Comparison of ENCODE assay signal across 19 cellular contexts in the genomic region with DNA sequence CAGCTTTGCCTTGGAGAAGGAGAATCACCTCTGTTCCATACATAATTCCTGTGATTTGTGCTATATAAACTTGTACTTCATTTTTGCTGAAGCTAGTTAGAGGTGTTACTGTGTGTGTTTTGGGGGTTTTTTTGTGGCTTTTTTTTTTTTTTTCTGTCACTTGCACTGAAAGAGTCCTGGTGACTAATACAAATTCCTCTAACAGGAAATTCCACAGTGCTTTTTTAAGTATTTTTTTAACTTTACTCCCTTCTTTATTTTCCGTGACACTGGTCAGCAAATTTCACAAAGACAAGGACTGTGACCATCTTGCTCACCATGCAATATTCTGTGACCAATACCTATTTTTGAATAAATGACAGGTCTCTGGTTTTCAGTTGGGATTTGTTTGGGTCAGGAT.
DNase-seq lines count a peak whose midpoint lies in the region; ATAC-seq, FAIRE-seq and TF ChIP-seq lines count a peak whose summit lies in the region.
"Had no signal": no experiment of that assay in that cellular context is flagged by ENCODE, and none has a peak within 500 bp of the region (broad histone marks: within the 10 kb centered on the region; RNA-seq: fewer than 3 reads in every experiment).

No MANE protein-coding gene starts in this region.

- no peak overlapping the region for H4K91ac ChIP-seq in trophoblast cell (ENCODE audit: low read depth, low read length)

- H3K79me2 ChIP-seq in GM12878 (ENCODE audit: control insufficient read depth, insufficient read depth, low read length) (no peaks in the 10 kb centered on the region), trophoblast cell (ENCODE audit: control insufficient read depth, insufficient read depth, low read length, poor library complexity) (no peaks in the 10 kb centered on the region)

- no peaks in the 10 kb centered on the region for H3K36me3 ChIP-seq in Caco-2 (ENCODE audit: control insufficient read depth, insufficient read depth, low read length)
- no peaks in the 10 kb centered on the region for H3K36me3 ChIP-seq in GM12878 (ENCODE audit: control insufficient read depth in 2 of 2, insufficient read depth in 2 of 2, low read length in 1 of 2)
- H3K36me3 ChIP-seq in body of pancreas (replicated peaks in 1 of 2; ENCODE audit: insufficient read depth in 1 of 2, low read depth in 2 of 2) = no peaks in the 10 kb centered on the region
- no peaks in the 10 kb centered on the region for H3K36me3 ChIP-seq in trophoblast cell (ENCODE audit: control insufficient read depth in 1 of 2, insufficient read depth in 2 of 2, low read length in 2 of 2)
- H3K36me3 ChIP-seq: BLaER1, prostate gland had no signal

- no peak overlapping the region for H3K4me3 Mint-ChIP-seq in Caco-2 (ENCODE audit: unreplicated experiment)
- H3K4me3 Mint-ChIP-seq: activated B cell treated with CpG ODN at 0.5 μM for 24 hours; natural killer cell treated with Interleukin-12 subunit alpha and Interleukin-12 subunit beta and Interleukin-15 and Interleukin-18, amount 100 ng/mL, for 72 hours; T-helper 17 cell had no signal

- peaks cover 28% of the 10 kb centered on the region for H3K9me3 Mint-ChIP-seq in Caco-2 (ENCODE audit: unreplicated experiment)
- H3K9me3 Mint-ChIP-seq: activated B cell treated with CpG ODN at 0.5 μM for 24 hours had no signal

- no peak for FAIRE-seq in GM12878 (lab: Jason Lieb, UNC)

- no peak overlapping the region for H3K18ac ChIP-seq in trophoblast cell (ENCODE audit: low read length)

- H3K23ac ChIP-seq in trophoblast cell (ENCODE audit: low read length) = no peak overlapping the region

- TF ChIP-seq EP300 in GM12878 (IDR thresholded peaks at IDR 0.05; ENCODE audit: borderline replicate concordance in 1 of 2, control insufficient read depth in 1 of 2, low read depth in 2 of 2, low read length in 2 of 2) = no peak

- TF ChIP-seq CTCF in Caco-2 (IDR thresholded peaks at IDR 0.05; ENCODE audit: insufficient read depth in 1 of 2, low read depth in 1 of 2, low read length in 1 of 2, severe bottlenecking in 1 of 2, unreplicated experiment in 1 of 2) = no peak
- TF ChIP-seq CTCF in GM12878 (IDR thresholded peaks at IDR 0.05 in 2 of 3, conservative IDR thresholded peaks at IDR 0.05 in 1 of 3; ENCODE audit: control insufficient read depth in 2 of 3, extremely low read depth in 1 of 3, insufficient read depth in 1 of 3, low read depth in 3 of 3, low read length in 3 of 3) = no peak
- no peak for TF ChIP-seq CTCF in body of pancreas (IDR thresholded peaks at IDR 0.05)

- CTCF ChIA-PET in Caco-2 (lab: Charles Lee) = no interaction called here
- CTCF ChIA-PET in GM12878 (lab: Yijun Ruan, JAX) = interaction anchor here (0.5 to 2.8 kb wide), 3 partner anchors 8 to 98 kb away, joined by 4 to 11 read pairs (median 8); no protein-coding TSS in a partner anchor

- peaks cover 47% of the 10 kb centered on the region for H3K4me1 Mint-ChIP-seq in Caco-2 (ENCODE audit: low read depth, unreplicated experiment)
- H3K4me1 Mint-ChIP-seq: activated B cell treated with CpG ODN at 0.5 μM for 24 hours, T-helper 17 cell had no signal

- 0% methylated on average over 1 of the region's 1 CpG for WGBS in GM12878 (ENCODE audit: insufficient coverage, insufficient replicate concordance, low lambda C conversion rate, missing lambda C conversion rate)
- WGBS in body of pancreas, 2 donors = 80 to 86% methylated on average over 1 of the region's 1 CpG
- no CpG with 5 or more reads among the region's 1 CpG for WGBS in trophoblast cell (ENCODE audit: extremely low coverage, insufficient coverage, insufficient read length)

- H2BK12ac ChIP-seq in trophoblast cell (ENCODE audit: low read length) = no peak overlapping the region

- no peak overlapping the region for H3K4ac ChIP-seq in trophoblast cell (ENCODE audit: low read depth, low read length)

- no peak overlapping the region for H3K4me3 ChIP-seq in Caco-2 (ENCODE audit: low read depth, low read length)
- H3K4me3 ChIP-seq in GM12878 = no peak overlapping the region
- H3K4me3 ChIP-seq in body of pancreas = no peak overlapping the region
- no peak overlapping the region for H3K4me3 ChIP-seq in trophoblast cell (ENCODE audit: low read depth, low read length)
- H3K4me3 ChIP-seq: BLaER1, coronary artery, prostate gland had no signal

- H3K27me3 ChIP-seq in Caco-2 (replicated peaks; ENCODE audit: control insufficient read depth, insufficient read depth, low read length) (no peaks in the 10 kb centered on the region), GM12878 (replicated peaks in 1 of 2; ENCODE audit: control insufficient read depth in 2 of 2, insufficient read depth in 2 of 2, low read length in 1 of 2) (no peaks in the 10 kb centered on the region), body of pancreas (no peaks in the 10 kb centered on the region), trophoblast cell (ENCODE audit: insufficient read depth, low read length) (no peaks in the 10 kb centered on the region)
- H3K27me3 ChIP-seq: BLaER1 had no signal

- no peak overlapping the region for H3K27ac ChIP-seq in GM12878 (ENCODE audit: control insufficient read depth, insufficient read depth)
- H3K27ac ChIP-seq in body of pancreas = no peak overlapping the region
- no peak overlapping the region for H3K27ac ChIP-seq in trophoblast cell (ENCODE audit: low read depth, low read length)
- H3K27ac ChIP-seq: BLaER1, coronary artery, prostate gland had no signal

- BruUV-seq in Caco-2 (replicated peaks; lab: Mats Ljungman, UMichigan) (no TSS peak), GM12878 (replicated peaks; lab: Mats Ljungman, UMichigan) (no TSS peak)

- H2BK120ac ChIP-seq in trophoblast cell (ENCODE audit: insufficient read depth, low read length, poor library complexity) = no peak overlapping the region

- peak; percentile 51 for ATAC-seq in GM12878
- no peak for ATAC-seq in body of pancreas
- ATAC-seq in HG03196 (IDR thresholded peaks at IDR 0.05; ENCODE audit: unreplicated experiment) = no peak
- ATAC-seq: natural killer cell treated with Interleukin-12 subunit alpha and Interleukin-12 subunit beta and Interleukin-15 and Interleukin-18, amount 100 ng/mL, for 72 hours; Right ventricle myocardium inferior; T-helper 17 cell had no signal

- no peak overlapping the region for H4K12ac ChIP-seq in trophoblast cell (ENCODE audit: low read depth, low read length)

- in situ Hi-C loops in GM12878 (cut with MboI) = no loop called here

- H2AK5ac ChIP-seq in trophoblast cell (ENCODE audit: low read length) = no peak overlapping the region

- no peaks in the 10 kb centered on the region for H3K79me1 ChIP-seq in trophoblast cell (ENCODE audit: low read length)

- no peaks in the 10 kb centered on the region for H4K20me1 ChIP-seq in GM12878 (ENCODE audit: control insufficient read depth, insufficient read depth)
- H4K20me1 ChIP-seq: BLaER1 had no signal

- TF ChIP-seq POLR2A in GM12878 (IDR thresholded peaks at IDR 0.05; ENCODE audit: low read depth, low read length) (no peak), body of pancreas (IDR thresholded peaks at IDR 0.05) (no peak)

- no peak for TF ChIP-seq RAD21 in GM12878 (IDR thresholded peaks at IDR 0.05; ENCODE audit: insufficient read depth, low read depth, low read length)

- H2BK5ac ChIP-seq in trophoblast cell (ENCODE audit: low read depth, low read length, poor library complexity) = no peak overlapping the region

- POLR2A ChIA-PET in Caco-2 (lab: Charles Lee) = interaction anchor here (0.7 kb wide), 1 partner anchor 311 kb away, joined by 5 read pairs; no protein-coding TSS in a partner anchor
- POLR2A ChIA-PET in GM12878 (lab: Charles Lee) = interaction anchor here (0.7 to 2.1 kb wide), 2 partner anchors 10 to 88 kb away, joined by 3 to 6 read pairs; no protein-coding TSS in a partner anchor

- H3K4me1 ChIP-seq in Caco-2 = peaks cover 68% of the 10 kb centered on the region
- no peaks in the 10 kb centered on the region for H3K4me1 ChIP-seq in GM12878 (ENCODE audit: control insufficient read depth, insufficient read depth, low read length)
- peaks cover 4% of the 10 kb centered on the region for H3K4me1 ChIP-seq in body of pancreas
- H3K4me1 ChIP-seq in trophoblast cell (ENCODE audit: control insufficient read depth in 1 of 2, insufficient read depth in 2 of 2, low read length in 2 of 2) = no peaks in the 10 kb centered on the region
- H3K4me1 ChIP-seq: BLaER1, prostate gland had no signal

- intact Hi-C loops in Caco-2 (cut with micrococcal nuclease; ENCODE audit: unreplicated experiment) (loop anchor here (10.0 kb wide), 1 partner anchor 453 kb away; a partner anchor contains a TSS), GM12878 (cut with micrococcal nuclease; ENCODE audit: unreplicated experiment) (no loop called here), body of pancreas (cut with DNase I) (no loop called here)

- H3K27me3 Mint-ChIP-seq in Caco-2 (ENCODE audit: insufficient read depth, unreplicated experiment) = no peaks in the 10 kb centered on the region
- H3K27me3 Mint-ChIP-seq: activated B cell treated with CpG ODN at 0.5 μM for 24 hours had no signal

- no peak overlapping the region for H4K8ac ChIP-seq in trophoblast cell (ENCODE audit: low read depth, low read length)

- H2AFZ ChIP-seq in GM12878 (ENCODE audit: control insufficient read depth, low read depth, low read length) (no peak overlapping the region), trophoblast cell (ENCODE audit: insufficient read depth, low read length, poor library complexity) (no peak overlapping the region)

- no peak overlapping the region for H3K14ac ChIP-seq in trophoblast cell (ENCODE audit: low read length)

- H3K9ac ChIP-seq in GM12878 (ENCODE audit: control insufficient read depth, insufficient read depth, low read length) = no peak overlapping the region
- H3K9ac ChIP-seq in trophoblast cell (ENCODE audit: low read length) = no peak overlapping the region
- H3K9ac ChIP-seq: BLaER1 had no signal

- SMC1A ChIA-PET in GM12878 (lab: Charles Lee; ENCODE audit: uncharacterized antibody, unreplicated experiment) = interaction anchor here (1.0 to 14.3 kb wide), 7 partner anchors 10 to 215 kb away, joined by 3 to 165 read pairs (median 5); no protein-coding TSS in a partner anchor

- H3K27ac Mint-ChIP-seq in Caco-2 (ENCODE audit: unreplicated experiment) = peak overlapping the region; percentile 5
- H3K27ac Mint-ChIP-seq: activated B cell treated with CpG ODN at 0.5 μM for 24 hours; natural killer cell treated with Interleukin-12 subunit alpha and Interleukin-12 subunit beta and Interleukin-15 and Interleukin-18, amount 100 ng/mL, for 72 hours; T-helper 17 cell had no signal

- RAD21 ChIA-PET in GM12878 (lab: Charles Lee; ENCODE audit: unreplicated experiment) = interaction anchor here (0.6 to 2.9 kb wide), 5 partner anchors 9 to 215 kb away, joined by 3 to 16 read pairs (median 11); no protein-coding TSS in a partner anchor

- no peaks in the 10 kb centered on the region for H3K9me3 ChIP-seq in Caco-2
- H3K9me3 ChIP-seq in GM12878 (replicated peaks; ENCODE audit: control insufficient read depth, insufficient read depth, low read length) = no peaks in the 10 kb centered on the region
- H3K9me3 ChIP-seq in body of pancreas = peaks cover 0 to 6% (median 0%) of the 10 kb centered on the region in 3 donors
- H3K9me3 ChIP-seq in trophoblast cell (ENCODE audit: insufficient read depth, low read depth, low read length) = no peaks in the 10 kb centered on the region
- H3K9me3 ChIP-seq: BLaER1, prostate gland had no signal

- no peaks in the 10 kb centered on the region for H3K36me3 Mint-ChIP-seq in Caco-2 (ENCODE audit: insufficient read depth, unreplicated experiment)
- H3K36me3 Mint-ChIP-seq: natural killer cell treated with Interleukin-12 subunit alpha and Interleukin-12 subunit beta and Interleukin-15 and Interleukin-18, amount 100 ng/mL, for 72 hours had no signal

- DNase-seq in Caco-2 = no peak
- peak; percentile 42 for DNase-seq in HS-27A (ENCODE audit: low read depth)
- DNase-seq in GM12878 (ENCODE audit: low read depth, low spot score) = no peak
- peak; percentile 85 for DNase-seq in kidney tubule cell (ENCODE audit: low spot score)
- DNase-seq in body of pancreas = no peak
- DNase-seq in NCI-H226 = no peak
- no peak for DNase-seq in trophoblast cell
- DNase-seq: activated B cell treated with CpG ODN at 0.5 μM for 24 hours; activated effector memory CD4-positive, alpha-beta T cell treated with Interleukin-2 at 50 U/mL for 16 hours; amygdala; erythroblast; NCI-H345; T-helper 17 cell had no signal

- H3K4me2 ChIP-seq in GM12878 (ENCODE audit: control insufficient read depth, insufficient read depth) = no peak overlapping the region
- H3K4me2 ChIP-seq in trophoblast cell (ENCODE audit: low read length) = no peak overlapping the region
- H3K4me2 ChIP-seq: BLaER1 had no signal

Comparison
In these comparisons a context has a peak if more than half of its experiments do, and no peak if none do; other contexts are left out.
1. DNase-seq: peak in HS-27A (single experiment) and kidney tubule cell (single experiment); none in Caco-2 (0 of 2), GM12878 (single experiment), body of pancreas (0 of 4), NCI-H226 (single experiment) and trophoblast cell (0 of 2).